Comparison of ENCODE assay signal across 16 cellular contexts in the genomic region with DNA sequence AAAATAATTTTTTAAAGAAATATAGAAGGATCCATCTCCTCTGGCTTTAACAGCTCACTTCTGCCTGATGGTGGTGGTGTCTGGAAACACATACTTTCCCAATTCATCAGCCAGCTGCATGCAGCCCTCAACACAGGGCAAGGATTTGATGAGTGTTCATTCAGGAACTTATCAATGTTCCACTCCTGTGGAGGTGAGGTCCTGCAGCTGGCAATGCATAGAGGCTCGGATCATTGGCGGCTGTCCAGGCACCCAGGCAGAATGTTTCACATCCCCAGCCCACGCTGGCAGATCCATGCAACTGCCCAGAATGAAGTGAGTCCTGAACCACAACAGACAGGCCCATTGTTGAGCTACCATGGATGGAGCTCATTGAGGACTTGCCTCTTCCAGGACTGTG. TPM values are rescaled to one million over a fixed set of nuclear protein-coding genes. Genes with fewer than 3 reads are reported as not detected.
DNase-seq lines count a peak whose midpoint lies in the region; ATAC-seq and TF ChIP-seq lines count a peak whose summit lies in the region.
"Had no signal": no experiment of that assay in that cellular context is flagged by ENCODE, and none has a peak within 500 bp of the region (broad histone marks: within the 10 kb centered on the region; RNA-seq: fewer than 3 reads in every experiment).

No MANE protein-coding gene starts in this region.

- intact Hi-C loops in activated CD8-positive, alpha-beta T cell treated with anti-CD3 and anti-CD28 coated beads for 36 hours (cut with micrococcal nuclease), result no loop called here
- intact Hi-C loops in activated CD4-positive, alpha-beta T cell treated with anti-CD3 and anti-CD28 coated beads for 36 hours (cut with DNase I, micrococcal nuclease), result no loop called here

- H3K9me3 Mint-ChIP-seq in activated naive CD8-positive, alpha-beta T cell treated with anti-CD3 and anti-CD28 coated beads, Interleukin-2, amount 50 U/mL, for 24 hours, result no peaks in the 10 kb centered on the region
- no peaks in the 10 kb centered on the region for H3K9me3 Mint-ChIP-seq in activated CD8-positive, alpha-beta T cell treated with anti-CD3 and anti-CD28 coated beads for 36 hours
- no peaks in the 10 kb centered on the region for H3K9me3 Mint-ChIP-seq in activated CD4-positive, alpha-beta T cell treated with anti-CD3 and anti-CD28 coated beads for 36 hours (ENCODE audit: low read depth)
- H3K9me3 Mint-ChIP-seq: activated CD4-positive, alpha-beta T cell treated with anti-CD3 and anti-CD28 coated beads, Interleukin-2, amount 10 ng/mL, durations not matched to agents 7 days and 5 days; activated T-cell treated with anti-CD3 and anti-CD28 coated beads, Interleukin-2, amount 50 U/mL, for 24 hours; mesothelial cell of epicardium had no signal

- peak; percentile 12 for TF ChIP-seq CTCF in astrocyte of the cerebellum (IDR thresholded peaks at IDR 0.05; ENCODE audit: low read depth, low read length, missing control alignments)
- no peak for TF ChIP-seq CTCF in activated CD8-positive, alpha-beta T cell treated with anti-CD3 and anti-CD28 coated beads for 36 hours (IDR thresholded peaks at IDR 0.05)

- H3K36me3 Mint-ChIP-seq in activated naive CD8-positive, alpha-beta T cell treated with anti-CD3 and anti-CD28 coated beads, Interleukin-2, amount 50 U/mL, for 24 hours (ENCODE audit: low read depth), result no peaks in the 10 kb centered on the region
- no peaks in the 10 kb centered on the region for H3K36me3 Mint-ChIP-seq in activated CD8-positive, alpha-beta T cell treated with anti-CD3 and anti-CD28 coated beads for 36 hours (ENCODE audit: low read depth)
- no peaks in the 10 kb centered on the region for H3K36me3 Mint-ChIP-seq in activated CD4-positive, alpha-beta T cell treated with anti-CD3 and anti-CD28 coated beads for 36 hours (ENCODE audit: low read depth)
- H3K36me3 Mint-ChIP-seq: mesothelial cell of epicardium had no signal

- POLR2A ChIA-PET in activated CD8-positive, alpha-beta T cell treated with anti-CD3 and anti-CD28 coated beads for 36 hours (lab: Charles Lee), result interaction anchor here (0.8 kb wide), 1 partner anchor 15 kb away, joined by 3 read pairs; no protein-coding TSS in a partner anchor
- POLR2A ChIA-PET in activated CD4-positive, alpha-beta T cell treated with anti-CD3 and anti-CD28 coated beads for 36 hours (lab: Charles Lee), result no interaction called here

- H3K4me3 ChIP-seq in astrocyte of the cerebellum (ENCODE audit: low read depth, low read length), result no peak overlapping the region

- H3K27ac Mint-ChIP-seq in activated naive CD8-positive, alpha-beta T cell treated with anti-CD3 and anti-CD28 coated beads, Interleukin-2, amount 50 U/mL, for 24 hours, result no peak overlapping the region
- no peak overlapping the region for H3K27ac Mint-ChIP-seq in activated CD8-positive, alpha-beta T cell treated with anti-CD3 and anti-CD28 coated beads for 36 hours
- no peak overlapping the region for H3K27ac Mint-ChIP-seq in activated CD4-positive, alpha-beta T cell treated with anti-CD3 and anti-CD28 coated beads for 36 hours
- H3K27ac Mint-ChIP-seq: activated CD4-positive, alpha-beta T cell treated with anti-CD3 and anti-CD28 coated beads, Interleukin-2, amount 10 ng/mL, durations not matched to agents 7 days and 5 days; activated T-cell treated with anti-CD3 and anti-CD28 coated beads, Interleukin-2, amount 50 U/mL, for 24 hours; mesothelial cell of epicardium had no signal

- CTCF ChIA-PET in activated CD8-positive, alpha-beta T cell treated with anti-CD3 and anti-CD28 coated beads for 36 hours (lab: Charles Lee), result interaction anchor here (2.6 kb wide), 1 partner anchor 18 kb away, joined by 12 read pairs; no protein-coding TSS in a partner anchor
- CTCF ChIA-PET in activated CD4-positive, alpha-beta T cell treated with anti-CD3 and anti-CD28 coated beads for 36 hours (lab: Charles Lee), result interaction anchor here (0.6 to 2.1 kb wide), 3 partner anchors 10 to 529 kb away, joined by 3 to 11 read pairs (median 5); no protein-coding TSS in a partner anchor

- peak; percentile 68 for DNase-seq in AG08395 (ENCODE audit: low spot score)
- DNase-seq in HS-27A (ENCODE audit: low read depth), result peak; percentile 8
- no peak for DNase-seq in astrocyte of the cerebellum (ENCODE audit: low read depth)
- DNase-seq in foreskin melanocyte, result peak; percentile 73
- no peak for DNase-seq in ureter (ENCODE audit: low spot score)
- DNase-seq in activated naive CD8-positive, alpha-beta T cell treated with anti-CD3 and anti-CD28 coated beads, Interleukin-2, amount 50 U/mL, for 24 hours, result no peak
- no peak for DNase-seq in activated CD8-positive, alpha-beta T cell treated with anti-CD3 and anti-CD28 coated beads for 36 hours
- no peak for DNase-seq in activated CD4-positive, alpha-beta T cell treated with anti-CD3 and anti-CD28 coated beads for 36 hours
- DNase-seq: ACHN; activated CD4-positive, alpha-beta T cell treated with anti-CD3 and anti-CD28 coated beads, Interleukin-2, amount 10 ng/mL, durations not matched to agents 7 days and 5 days; activated T-cell treated with anti-CD3 and anti-CD28 coated beads, Interleukin-2, amount 50 U/mL, for 24 hours; cortex of kidney; NCI-H1930; NCI-H774; Right ventricle myocardium superior had no signal

- H3K27me3 Mint-ChIP-seq in activated naive CD8-positive, alpha-beta T cell treated with anti-CD3 and anti-CD28 coated beads, Interleukin-2, amount 50 U/mL, for 24 hours, result peaks cover 19% of the 10 kb centered on the region
- H3K27me3 Mint-ChIP-seq in activated CD8-positive, alpha-beta T cell treated with anti-CD3 and anti-CD28 coated beads for 36 hours, result peaks cover 14% of the 10 kb centered on the region
- peaks cover 14% of the 10 kb centered on the region for H3K27me3 Mint-ChIP-seq in activated CD4-positive, alpha-beta T cell treated with anti-CD3 and anti-CD28 coated beads for 36 hours

- in situ Hi-C loops in astrocyte of the cerebellum (cut with HindIII; ENCODE audit: low sequenced_read_pairs), result no loop called here

- ATAC-seq in activated naive CD8-positive, alpha-beta T cell treated with anti-CD3 and anti-CD28 coated beads, Interleukin-2, amount 50 U/mL, for 24 hours, result no peak
- ATAC-seq in activated CD8-positive, alpha-beta T cell treated with anti-CD3 and anti-CD28 coated beads for 36 hours, result no peak
- no peak for ATAC-seq in activated CD4-positive, alpha-beta T cell treated with anti-CD3 and anti-CD28 coated beads for 36 hours

- no peaks in the 10 kb centered on the region for H3K4me1 Mint-ChIP-seq in activated naive CD8-positive, alpha-beta T cell treated with anti-CD3 and anti-CD28 coated beads, Interleukin-2, amount 50 U/mL, for 24 hours
- no peaks in the 10 kb centered on the region for H3K4me1 Mint-ChIP-seq in activated CD8-positive, alpha-beta T cell treated with anti-CD3 and anti-CD28 coated beads for 36 hours (ENCODE audit: low read depth)
- H3K4me1 Mint-ChIP-seq in activated CD4-positive, alpha-beta T cell treated with anti-CD3 and anti-CD28 coated beads for 36 hours, result no peaks in the 10 kb centered on the region
- H3K4me1 Mint-ChIP-seq: activated CD4-positive, alpha-beta T cell treated with anti-CD3 and anti-CD28 coated beads, Interleukin-2, amount 10 ng/mL, durations not matched to agents 7 days and 5 days; mesothelial cell of epicardium had no signal

- no peak overlapping the region for H3K4me3 Mint-ChIP-seq in activated naive CD8-positive, alpha-beta T cell treated with anti-CD3 and anti-CD28 coated beads, Interleukin-2, amount 50 U/mL, for 24 hours
- no peak overlapping the region for H3K4me3 Mint-ChIP-seq in activated CD8-positive, alpha-beta T cell treated with anti-CD3 and anti-CD28 coated beads for 36 hours
- no peak overlapping the region for H3K4me3 Mint-ChIP-seq in activated CD4-positive, alpha-beta T cell treated with anti-CD3 and anti-CD28 coated beads for 36 hours
- H3K4me3 Mint-ChIP-seq: activated CD4-positive, alpha-beta T cell treated with anti-CD3 and anti-CD28 coated beads, Interleukin-2, amount 10 ng/mL, durations not matched to agents 7 days and 5 days; activated T-cell treated with anti-CD3 and anti-CD28 coated beads, Interleukin-2, amount 50 U/mL, for 24 hours; mesothelial cell of epicardium had no signal

RNA-seq across cellular contexts. Expression of a gene that starts 55.2 kb away (rescaled TPM):
- 87.9 TPM for total RNA-seq in ureter
- total RNA-seq in activated CD8-positive, alpha-beta T cell treated with anti-CD3 and anti-CD28 coated beads for 36 hours, result under 1 TPM in 1 of 2 experiments, not detected in 1; 0.18 TPM
- under 1 TPM in 1 of 2 experiments, not detected in 1; 0.18 TPM for total RNA-seq in activated CD4-positive, alpha-beta T cell treated with anti-CD3 and anti-CD28 coated beads for 36 hours
- total RNA-seq: activated CD4-positive, alpha-beta T cell treated with anti-CD3 and anti-CD28 coated beads, Interleukin-2, amount 10 ng/mL, durations not matched to agents 7 days and 5 days had no signal

Comparison
In these comparisons a context has a peak if more than half of its experiments do, and no peak if none do; other contexts are left out.
1. DNase-seq: peak in AG08395 (single experiment), HS-27A (single experiment) and foreskin melanocyte (single experiment); none in astrocyte of the cerebellum (single experiment), ureter (single experiment), activated naive CD8-positive, alpha-beta T cell treated with anti-CD3 and anti-CD28 coated beads, Interleukin-2, amount 50 U/mL, for 24 hours (single experiment), activated CD8-positive, alpha-beta T cell treated with anti-CD3 and anti-CD28 coated beads for 36 hours (single experiment) and activated CD4-positive, alpha-beta T cell treated with anti-CD3 and anti-CD28 coated beads for 36 hours (single experiment).
2. RNA of a gene that starts 55.2 kb away (total RNA-seq): 87.9 TPM in ureter (single experiment); 0.18 TPM in activated CD4-positive, alpha-beta T cell treated with anti-CD3 and anti-CD28 coated beads for 36 hours and 0.18 TPM in activated CD8-positive, alpha-beta T cell treated with anti-CD3 and anti-CD28 coated beads for 36 hours; every median in the first group is over 10 times any median in the second.